In the genomic region with DNA sequence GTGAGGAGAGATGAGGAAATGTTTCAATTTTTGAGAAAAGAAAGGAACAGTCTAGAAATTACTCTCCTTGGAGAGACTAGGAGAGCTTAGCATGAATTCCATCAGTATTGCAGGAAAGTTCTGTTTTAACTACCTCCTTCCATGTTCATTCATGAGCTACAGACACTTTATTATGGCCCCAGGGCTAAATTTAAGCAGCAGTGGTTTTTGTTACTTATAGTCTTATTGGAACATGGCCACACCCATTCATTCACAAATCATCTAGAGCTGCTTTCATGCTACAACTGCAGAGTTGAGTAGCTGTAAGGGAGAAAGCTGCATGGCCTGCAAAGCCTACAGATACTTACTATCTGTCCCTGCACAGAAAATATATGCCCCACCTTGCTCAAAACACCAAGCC, we compare ENCODE assay signal across 28 cellular contexts.
"Had no signal": no experiment of that assay in that cellular context is flagged by ENCODE, and none has a peak within 500 bp of the region (broad histone marks: within the 10 kb centered on the region; RNA-seq: fewer than 3 reads in every experiment).

No MANE protein-coding gene starts in this region.

- H3K4me1 Mint-ChIP-seq: stimulated activated effector memory CD8-positive, alpha-beta T cell treated with anti-CD3 and anti-CD28 coated beads, Interleukin-12 subunit alpha, Interleukin-12 subunit beta, amount 100 ng/mL, for 72 hours had no signal

- H3K4me3 ChIP-seq: colonic mucosa, gastroesophageal sphincter, heart right ventricle, left lung, mucosa of descending colon, neural progenitor cell, prostate gland, sigmoid colon, stomach, thyroid gland had no signal

- H3K4me1 ChIP-seq: colonic mucosa, left lung, prostate gland, stomach had no signal

- DNase-seq: colonic mucosa; effector CD8-positive, alpha-beta T cell; endodermal cell; foreskin fibroblast; heart right ventricle; hippocampal formation; left cardiac atrium; left lung; mesenchymal stem cell; mucosa of descending colon; naive B cell; right cardiac atrium; sigmoid colon; stimulated activated CD4-positive, alpha-beta T cell treated with anti-CD3 and anti-CD28 coated beads, Interleukin-2, amount 100 ng/mL, for 24 hours; stimulated activated CD4-positive, alpha-beta T cell treated with anti-CD3 and anti-CD28 coated beads, Interleukin-4, amount 100 ng/mL, for 24 hours; stimulated activated naive CD4-positive, alpha-beta T cell treated with Interleukin-2 at 50 U/mL for 16 hours; stomach; thyroid gland had no signal

- H3K9me3 Mint-ChIP-seq: dendritic cell treated with granulocyte-macrophage colony-stimulating factor and Interleukin-4, amounts not matched to agents 40 ng/mL and 50 ng/mL, for 4 days; endodermal cell; mesothelial cell of epicardium; naive B cell; natural killer cell treated with Interleukin-12 subunit alpha and Interleukin-12 subunit beta and Interleukin-15 and Interleukin-18, amount 100 ng/mL, for 72 hours; neural progenitor cell; stimulated activated effector memory CD8-positive, alpha-beta T cell treated with anti-CD3 and anti-CD28 coated beads, Interleukin-12 subunit alpha, Interleukin-12 subunit beta, amount 100 ng/mL, for 72 hours; type B pancreatic cell had no signal

- H3K36me3 Mint-ChIP-seq: mesothelial cell of epicardium, neural progenitor cell, type B pancreatic cell had no signal

- H3K27ac ChIP-seq: colonic mucosa, epithelial cell of prostate, gastroesophageal sphincter, heart right ventricle, left lung, neural progenitor cell, prostate gland, sigmoid colon, stomach, thyroid gland had no signal

- H3K27ac Mint-ChIP-seq: dendritic cell treated with granulocyte-macrophage colony-stimulating factor and Interleukin-4, amounts not matched to agents 40 ng/mL and 50 ng/mL, for 4 days; endodermal cell; mesothelial cell of epicardium; neural progenitor cell; stimulated activated effector memory CD8-positive, alpha-beta T cell treated with anti-CD3 and anti-CD28 coated beads, Interleukin-12 subunit alpha, Interleukin-12 subunit beta, amount 100 ng/mL, for 72 hours; type B pancreatic cell had no signal

- H3K27me3 ChIP-seq: colonic mucosa, gastroesophageal sphincter, heart right ventricle, left lung, neural progenitor cell, sigmoid colon, stomach, thyroid gland had no signal

- H3K4me3 Mint-ChIP-seq: dendritic cell treated with granulocyte-macrophage colony-stimulating factor and Interleukin-4, amounts not matched to agents 40 ng/mL and 50 ng/mL, for 4 days; endodermal cell; mesothelial cell of epicardium; naive B cell; natural killer cell treated with Interleukin-12 subunit alpha and Interleukin-12 subunit beta and Interleukin-15 and Interleukin-18, amount 100 ng/mL, for 72 hours; neural progenitor cell; stimulated activated effector memory CD8-positive, alpha-beta T cell treated with anti-CD3 and anti-CD28 coated beads, Interleukin-12 subunit alpha, Interleukin-12 subunit beta, amount 100 ng/mL, for 72 hours; type B pancreatic cell had no signal

- H3K27me3 Mint-ChIP-seq: dendritic cell treated with granulocyte-macrophage colony-stimulating factor and Interleukin-4, amounts not matched to agents 40 ng/mL and 50 ng/mL, for 4 days; naive B cell; natural killer cell treated with Interleukin-12 subunit alpha and Interleukin-12 subunit beta and Interleukin-15 and Interleukin-18, amount 100 ng/mL, for 72 hours; type B pancreatic cell had no signal

- ATAC-seq: esophagus mucosa; gastroesophageal sphincter; heart right ventricle; left cardiac atrium; left lung; mucosa of descending colon; natural killer cell treated with Interleukin-12 subunit alpha and Interleukin-12 subunit beta and Interleukin-15 and Interleukin-18, amount 100 ng/mL, for 72 hours; right cardiac atrium; stimulated activated effector memory CD8-positive, alpha-beta T cell treated with anti-CD3 and anti-CD28 coated beads, Interleukin-12 subunit alpha, Interleukin-12 subunit beta, amount 100 ng/mL, for 72 hours had no signal

- H3K9me3 ChIP-seq: colonic mucosa, gastroesophageal sphincter, heart right ventricle, left lung, mucosa of descending colon, prostate gland, sigmoid colon, stomach, thyroid gland had no signal

- H3K36me3 ChIP-seq: colonic mucosa, gastroesophageal sphincter, left lung, neural progenitor cell, prostate gland, sigmoid colon, stomach, thyroid gland had no signal
